In the genomic region with DNA sequence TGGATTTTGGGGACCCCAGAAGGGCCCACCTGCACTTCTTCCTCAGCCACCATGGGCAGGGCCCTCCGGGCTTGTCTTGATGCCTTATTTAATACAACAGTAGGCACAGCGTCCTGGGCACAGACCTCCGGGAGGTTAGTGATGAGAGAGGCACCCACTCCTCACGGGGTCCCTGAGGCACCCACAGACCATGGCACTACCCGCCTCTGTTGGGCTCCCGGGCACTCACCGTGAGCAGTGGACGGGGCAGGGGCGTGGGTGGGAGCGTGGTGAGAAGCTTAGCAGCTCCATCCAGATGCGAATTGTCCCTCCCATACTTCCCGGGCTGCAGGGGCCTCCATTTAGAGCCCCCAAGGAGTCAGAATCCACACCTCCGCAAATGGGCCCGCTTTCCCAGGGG, we compare ENCODE assay signal across 1 cellular context.
TF ChIP-seq lines count a peak whose summit lies in the region.

No MANE protein-coding gene starts in this region.

TF ChIP-seq in GM12878, 131 proteins besides CTCF, POLR2A, EP300 and RAD21:
- TF ChIP-seq MYC (IDR thresholded peaks at IDR 0.05; ENCODE audit: insufficient read depth, insufficient read length, insufficient replicate concordance, low read length, severe bottlenecking), result no peak
- TF ChIP-seq BCL11A (IDR thresholded peaks at IDR 0.05; ENCODE audit: low read depth, low read length), result no peak
- no peak for TF ChIP-seq STAT1 (conservative IDR thresholded peaks at IDR 0.05)
- TF ChIP-seq ZZZ3 (IDR thresholded peaks at IDR 0.05; ENCODE audit: control insufficient read depth, insufficient read length, low read depth), result no peak
